15 cellular contexts compared by ENCODE assay signal in the genomic region with DNA sequence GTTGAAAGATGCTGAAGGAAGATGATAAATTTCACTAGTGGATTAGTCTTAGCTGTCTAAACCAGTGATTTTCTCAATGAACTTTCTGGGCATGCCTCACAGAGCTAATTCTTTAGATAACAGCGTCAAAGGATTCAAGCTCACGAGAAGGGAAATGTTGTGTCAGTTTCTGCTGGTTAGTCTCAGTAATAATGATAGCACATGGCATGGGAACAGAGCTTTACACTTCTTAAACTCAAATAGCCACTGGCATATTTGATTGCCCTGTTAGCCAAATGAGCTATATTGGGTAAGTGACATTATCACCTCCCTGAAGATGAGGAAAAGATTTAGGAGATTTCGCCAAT.
DNase-seq lines count a peak whose midpoint lies in the region; ATAC-seq and TF ChIP-seq lines count a peak whose summit lies in the region.
"Had no signal": no experiment of that assay in that cellular context is flagged by ENCODE, and none has a peak within 500 bp of the region (broad histone marks: within the 10 kb centered on the region; RNA-seq: fewer than 3 reads in every experiment).

No MANE protein-coding gene starts in this region.

- H3K9me3 ChIP-seq in left ventricle myocardium inferior (replicated peaks) (peaks cover 34% of the 10 kb centered on the region), mesodermal cell (ENCODE audit: control insufficient read depth, low read length) (peaks cover 4% of the 10 kb centered on the region)

- no peak for DNase-seq in left ventricle myocardium superior
- DNase-seq in left ventricle myocardium inferior: no peak
- peak; percentile 30 for DNase-seq in astrocyte of the hippocampus (ENCODE audit: low read depth, low spot score)
- no peak for DNase-seq in GM13977 (ENCODE audit: low spot score)
- no peak for DNase-seq in NK-92 treated with Interleukin-12 subunit alpha and Interleukin-12 subunit beta, amount 100 ng/mL, for 24 hours (lab: John Stamatoyannopoulos, UW)
- no peak for DNase-seq in activated CD8-positive, alpha-beta T cell treated with anti-CD3 and anti-CD28 coated beads, Interleukin-2, amount 10 ng/mL, durations not matched to agents 7 days and 5 days
- DNase-seq in stimulated activated effector memory CD8-positive, alpha-beta T cell treated with anti-CD3 and anti-CD28 coated beads, Interleukin-12 subunit alpha, Interleukin-12 subunit beta, amount 100 ng/mL, for 72 hours (ENCODE audit: low spot score in 2 of 2): no peak
- DNase-seq: DMS153, EL, KBM-7, NCI-H146, NCI-H774 had no signal

- H3K4me1 Mint-ChIP-seq in activated CD8-positive, alpha-beta T cell treated with anti-CD3 and anti-CD28 coated beads, Interleukin-2, amount 10 ng/mL, durations not matched to agents 7 days and 5 days (ENCODE audit: low read depth): no peaks in the 10 kb centered on the region
- no peaks in the 10 kb centered on the region for H3K4me1 Mint-ChIP-seq in stimulated activated effector memory CD8-positive, alpha-beta T cell treated with anti-CD3 and anti-CD28 coated beads, Interleukin-12 subunit alpha, Interleukin-12 subunit beta, amount 100 ng/mL, for 72 hours

- H3K9me3 Mint-ChIP-seq in activated CD8-positive, alpha-beta T cell treated with anti-CD3 and anti-CD28 coated beads, Interleukin-2, amount 10 ng/mL, durations not matched to agents 7 days and 5 days (ENCODE audit: insufficient read depth): peaks cover 4% of the 10 kb centered on the region
- H3K9me3 Mint-ChIP-seq in stimulated activated effector memory CD8-positive, alpha-beta T cell treated with anti-CD3 and anti-CD28 coated beads, Interleukin-12 subunit alpha, Interleukin-12 subunit beta, amount 100 ng/mL, for 72 hours: no peaks in the 10 kb centered on the region

- WGBS in mesodermal cell (ENCODE audit: insufficient coverage in 2 of 2), 2 experiments: no CpG with 5 or more reads among the region's 3 CpGs

- no peak overlapping the region for H3K27ac Mint-ChIP-seq in activated CD8-positive, alpha-beta T cell treated with anti-CD3 and anti-CD28 coated beads, Interleukin-2, amount 10 ng/mL, durations not matched to agents 7 days and 5 days
- H3K27ac Mint-ChIP-seq in stimulated activated effector memory CD8-positive, alpha-beta T cell treated with anti-CD3 and anti-CD28 coated beads, Interleukin-12 subunit alpha, Interleukin-12 subunit beta, amount 100 ng/mL, for 72 hours: no peak overlapping the region

- intact Hi-C loops in left ventricle myocardium superior (cut with micrococcal nuclease): no loop called here
- intact Hi-C loops in left ventricle myocardium inferior (cut with micrococcal nuclease): no loop called here

- H3K36me3 ChIP-seq in left ventricle myocardium inferior: no peaks in the 10 kb centered on the region
- H3K36me3 ChIP-seq in mesodermal cell (ENCODE audit: control insufficient read depth, insufficient read depth, low read length): no peaks in the 10 kb centered on the region

- H3K27me3 ChIP-seq in left ventricle myocardium inferior (ENCODE audit: low read depth): no peaks in the 10 kb centered on the region

- in situ Hi-C loops in GM13977 (cut with MboI; ENCODE audit: low pct_unique_long_range_greater_than_20kb, low sequenced_read_pairs, unreplicated experiment): no loop called here

- ATAC-seq in left ventricle myocardium superior: peak; percentile 36
- no peak for ATAC-seq in activated CD8-positive, alpha-beta T cell treated with anti-CD3 and anti-CD28 coated beads, Interleukin-2, amount 10 ng/mL, durations not matched to agents 7 days and 5 days
- no peak for ATAC-seq in stimulated activated effector memory CD8-positive, alpha-beta T cell treated with anti-CD3 and anti-CD28 coated beads, Interleukin-12 subunit alpha, Interleukin-12 subunit beta, amount 100 ng/mL, for 72 hours

- H3K27me3 Mint-ChIP-seq in activated CD8-positive, alpha-beta T cell treated with anti-CD3 and anti-CD28 coated beads, Interleukin-2, amount 10 ng/mL, durations not matched to agents 7 days and 5 days (ENCODE audit: low read depth): peaks cover 5% of the 10 kb centered on the region

- CTCF ChIA-PET in activated CD8-positive, alpha-beta T cell treated with anti-CD3 and anti-CD28 coated beads, Interleukin-2, amount 10 ng/mL, durations not matched to agents 7 days and 5 days (lab: Charles Lee): no interaction called here

- TF ChIP-seq CTCF in left ventricle myocardium inferior (IDR thresholded peaks at IDR 0.05; ENCODE audit: borderline replicate concordance): no peak
- no peak for TF ChIP-seq CTCF in GM13977 (IDR thresholded peaks at IDR 0.05; ENCODE audit: extremely low read depth, insufficient read depth, missing control alignments)

- H3K36me3 Mint-ChIP-seq in activated CD8-positive, alpha-beta T cell treated with anti-CD3 and anti-CD28 coated beads, Interleukin-2, amount 10 ng/mL, durations not matched to agents 7 days and 5 days (ENCODE audit: low read depth): no peaks in the 10 kb centered on the region
- no peaks in the 10 kb centered on the region for H3K36me3 Mint-ChIP-seq in stimulated activated effector memory CD8-positive, alpha-beta T cell treated with anti-CD3 and anti-CD28 coated beads, Interleukin-12 subunit alpha, Interleukin-12 subunit beta, amount 100 ng/mL, for 72 hours

- H3K4me3 ChIP-seq in left ventricle myocardium inferior (no peak overlapping the region), mesodermal cell (ENCODE audit: extremely low read depth, insufficient read depth, low read length, poor library complexity, severe bottlenecking) (no peak overlapping the region)

- no peak overlapping the region for H3K4me3 Mint-ChIP-seq in activated CD8-positive, alpha-beta T cell treated with anti-CD3 and anti-CD28 coated beads, Interleukin-2, amount 10 ng/mL, durations not matched to agents 7 days and 5 days
- no peak overlapping the region for H3K4me3 Mint-ChIP-seq in stimulated activated effector memory CD8-positive, alpha-beta T cell treated with anti-CD3 and anti-CD28 coated beads, Interleukin-12 subunit alpha, Interleukin-12 subunit beta, amount 100 ng/mL, for 72 hours

- H3K4me1 ChIP-seq in left ventricle myocardium inferior: peaks cover 19% of the 10 kb centered on the region
- peaks cover 30% of the 10 kb centered on the region for H3K4me1 ChIP-seq in mesodermal cell (ENCODE audit: control insufficient read depth, insufficient read depth, low read length, poor library complexity, severe bottlenecking)

- H3K27ac ChIP-seq in left ventricle myocardium inferior (replicated peaks): no peak overlapping the region
- H3K27ac ChIP-seq in mesodermal cell (ENCODE audit: low read depth, low read length, severe bottlenecking): peak overlapping the region; percentile 11
- H3K27ac ChIP-seq: C4-2B, HL-60 had no signal

- POLR2A ChIA-PET in activated CD8-positive, alpha-beta T cell treated with anti-CD3 and anti-CD28 coated beads, Interleukin-2, amount 10 ng/mL, durations not matched to agents 7 days and 5 days (lab: Charles Lee): no interaction called here
